8 cellular contexts compared by ENCODE assay signal in the genomic region with DNA sequence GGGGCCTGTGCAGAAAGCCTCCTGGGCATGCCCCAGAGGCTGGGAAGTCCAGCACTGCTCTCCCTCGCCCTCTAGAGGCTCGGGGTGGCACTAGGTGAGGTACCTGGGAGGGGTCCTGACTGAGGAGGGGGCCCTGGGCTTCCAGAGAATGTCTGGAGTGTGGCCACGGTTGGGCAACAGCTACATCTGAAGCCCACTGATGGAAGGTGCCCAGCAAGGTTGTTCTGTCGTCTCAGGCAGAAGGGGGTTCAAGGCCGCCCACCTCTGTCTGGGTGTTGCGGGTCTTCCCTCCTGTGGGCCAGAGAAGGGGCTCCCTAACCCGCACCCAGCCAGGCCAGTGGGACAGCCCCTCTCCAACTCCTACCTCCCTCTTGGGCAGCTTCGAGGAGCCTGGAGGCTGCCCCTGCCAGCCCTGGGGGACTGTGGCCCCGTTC. TPM values are rescaled to one million over a fixed set of nuclear protein-coding genes. Genes with fewer than 3 reads are reported as not detected.
DNase-seq lines count a peak whose midpoint lies in the region; ATAC-seq and TF ChIP-seq lines count a peak whose summit lies in the region.

No MANE protein-coding gene starts in this region.

- H3K27ac ChIP-seq in VCaP, result no peak overlapping the region

- H3K9me3 Mint-ChIP-seq in type B pancreatic cell, result no peaks in the 10 kb centered on the region

- ATAC-seq in left ventricle myocardium superior, result peak; percentile 75
- ATAC-seq in HG03097 (IDR thresholded peaks at IDR 0.05; ENCODE audit: low FRiP score, unreplicated experiment), result no peak
- no peak for ATAC-seq in GM21619 (IDR thresholded peaks at IDR 0.05; ENCODE audit: unreplicated experiment)
- ATAC-seq in GM19467 (IDR thresholded peaks at IDR 0.05; ENCODE audit: unreplicated experiment), result no peak

- no peak overlapping the region for H3K4me3 Mint-ChIP-seq in type B pancreatic cell

- H3K27ac Mint-ChIP-seq in type B pancreatic cell, result no peak overlapping the region

- peak; percentile 92 for TF ChIP-seq CTCF in VCaP (conservative IDR thresholded peaks at IDR 0.05)
- TF ChIP-seq CTCF in type B pancreatic cell (conservative IDR thresholded peaks at IDR 0.05), result peak; percentile 72

- intact Hi-C loops in left ventricle myocardium superior (cut with micrococcal nuclease), result loop anchor here (5.0 kb wide), 1 partner anchor 91 kb away; no protein-coding TSS in a partner anchor

- peaks cover 13% of the 10 kb centered on the region for H3K27me3 Mint-ChIP-seq in type B pancreatic cell

- peaks cover 19% of the 10 kb centered on the region for H3K4me1 Mint-ChIP-seq in type B pancreatic cell (ENCODE audit: unreplicated experiment)

- peak; percentile 38 to 44 for DNase-seq in activated T-cell treated with anti-CD3 and anti-CD28 coated beads, Interleukin-2, amount 50 U/mL, for 48 hours
- DNase-seq in activated T-cell treated with anti-CD3 and anti-CD28 coated beads for 4 hours, result no peak
- DNase-seq in left ventricle myocardium superior, result peak; percentile 58
- no peak for DNase-seq in type B pancreatic cell (ENCODE audit: extremely low spot score, unreplicated experiment)

- H3K36me3 Mint-ChIP-seq in type B pancreatic cell, result no peaks in the 10 kb centered on the region

RNA-seq across cellular contexts. Expression of gene VEGFA, which starts 11.4 kb away (rescaled TPM):
- 261 TPM for total RNA-seq in left ventricle myocardium superior
- total RNA-seq in type B pancreatic cell (ENCODE audit: low replicate concordance), result 102 and 136 TPM in 2 replicates

Comparison
In these comparisons a context has a peak if more than half of its experiments do, and no peak if none do; other contexts are left out.
1. DNase-seq: peak in activated T-cell treated with anti-CD3 and anti-CD28 coated beads, Interleukin-2, amount 50 U/mL, for 48 hours (2 of 2) and left ventricle myocardium superior (single experiment); none in activated T-cell treated with anti-CD3 and anti-CD28 coated beads for 4 hours (single experiment) and type B pancreatic cell (single experiment).